In genomic region chr13:94505730-94506129, GRCh38 we compare ENCODE assay signal across 31 cellular contexts. TPM values are rescaled to one million over a fixed set of nuclear protein-coding genes. Genes with fewer than 3 reads are reported as not detected.
"Had no signal": no experiment of that assay in that cellular context is flagged by ENCODE, and none has a peak within 500 bp of the region (broad histone marks: within the 10 kb centered on the region; RNA-seq: fewer than 3 reads in every experiment).

No MANE protein-coding gene starts in this region.

- H3K27me3 ChIP-seq: neutrophil, pancreas, right lobe of liver, sigmoid colon, suprapubic skin, testis, tibial artery, transverse colon, upper lobe of right lung, uterus had no signal

- H3K9me3 ChIP-seq: neutrophil, pancreas, prostate gland, right lobe of liver, sigmoid colon, suprapubic skin, testis, tibial artery, transverse colon, upper lobe of right lung, uterus had no signal

- H3K4me3 ChIP-seq: pancreas, prostate gland, right lobe of liver, sigmoid colon, suprapubic skin, testis, tibial artery, transverse colon, upper lobe of right lung, uterus had no signal

- ATAC-seq: naive thymus-derived CD8-positive, alpha-beta T cell; natural killer cell treated with Interleukin-12 subunit alpha and Interleukin-12 subunit beta and Interleukin-15 and Interleukin-18, amount 100 ng/mL, for 72 hours; pancreas; right lobe of liver; stimulated activated memory B cell treated with anti-CD40 and anti-IgM and Interleukin-4, amounts not matched to agents 10 μg/mL and 1 μg/mL and 100 μg/mL, for 72 hours; stimulated activated naive CD8-positive, alpha-beta T cell treated with anti-CD3 and anti-CD28 coated beads, Interleukin-15, amount 100 ng/mL, for 72 hours; stimulated activated naive CD8-positive, alpha-beta T cell treated with anti-CD3 and anti-CD28 coated beads, Interleukin-15, Interleukin-2, amounts not matched to agents 100 U/mL and 50 U/mL, for 24 hours; upper lobe of right lung had no signal

- H3K27ac ChIP-seq: neutrophil, pancreas, prostate gland, right lobe of liver, sigmoid colon, suprapubic skin, testis, tibial artery, transverse colon, upper lobe of right lung, uterus had no signal

- H3K4me1 Mint-ChIP-seq: nephron progenitor cell; stimulated activated memory B cell treated with anti-CD40 and anti-IgM and Interleukin-4, amounts not matched to agents 10 μg/mL and 1 μg/mL and 100 μg/mL, for 72 hours had no signal

- H3K27ac Mint-ChIP-seq: natural killer cell treated with Interleukin-12 subunit alpha and Interleukin-12 subunit beta and Interleukin-15 and Interleukin-18, amount 100 ng/mL, for 72 hours; nephron progenitor cell; stimulated activated memory B cell treated with anti-CD40 and anti-IgM and Interleukin-4, amounts not matched to agents 10 μg/mL and 1 μg/mL and 100 μg/mL, for 72 hours; stimulated activated naive CD8-positive, alpha-beta T cell treated with anti-CD3 and anti-CD28 coated beads, Interleukin-15, amount 100 ng/mL, for 72 hours; type B pancreatic cell had no signal

- H3K4me3 Mint-ChIP-seq: naive thymus-derived CD8-positive, alpha-beta T cell; natural killer cell treated with Interleukin-12 subunit alpha and Interleukin-12 subunit beta and Interleukin-15 and Interleukin-18, amount 100 ng/mL, for 72 hours; nephron progenitor cell; neural crest cell; stimulated activated memory B cell treated with anti-CD40 and anti-IgM and Interleukin-4, amounts not matched to agents 10 μg/mL and 1 μg/mL and 100 μg/mL, for 72 hours; stimulated activated naive CD8-positive, alpha-beta T cell treated with anti-CD3 and anti-CD28 coated beads, Interleukin-15, amount 100 ng/mL, for 72 hours; type B pancreatic cell had no signal

- H3K9me3 Mint-ChIP-seq: nephron progenitor cell had no signal

- H3K4me1 ChIP-seq: pancreas, prostate gland, right lobe of liver, sigmoid colon, suprapubic skin, testis, tibial artery, transverse colon, upper lobe of right lung, uterus had no signal

- H3K36me3 Mint-ChIP-seq: natural killer cell treated with Interleukin-12 subunit alpha and Interleukin-12 subunit beta and Interleukin-15 and Interleukin-18, amount 100 ng/mL, for 72 hours; stimulated activated memory B cell treated with anti-CD40 and anti-IgM and Interleukin-4, amounts not matched to agents 10 μg/mL and 1 μg/mL and 100 μg/mL, for 72 hours; type B pancreatic cell had no signal

- H3K36me3 ChIP-seq: neutrophil, pancreas, prostate gland, right lobe of liver, sigmoid colon, suprapubic skin, tibial artery, transverse colon, upper lobe of right lung, uterus had no signal

- DNase-seq: naive thymus-derived CD8-positive, alpha-beta T cell; nephron progenitor cell; nucleus accumbens; pancreas; retina; right cardiac atrium; right lobe of liver; sigmoid colon; small intestine; stimulated activated CD4-positive, alpha-beta T cell treated with anti-CD3 and anti-CD28 coated beads, Interleukin-15, amount 100 ng/mL, for 24 hours; stimulated activated CD4-positive, alpha-beta T cell treated with anti-CD3 and anti-CD28 coated beads, Interleukin-4, amount 100 ng/mL, for 1 hour; stimulated activated CD4-positive, alpha-beta T cell treated with anti-CD3 and anti-CD28 coated beads, Interleukin-4, amount 100 ng/mL, for 4 hours; stimulated activated CD8-positive, alpha-beta memory T cell treated with anti-CD3 and anti-CD28 coated beads, Interleukin-4, amount 100 ng/mL, for 48 hours; stimulated activated naive CD4-positive, alpha-beta T cell; stimulated activated naive CD8-positive, alpha-beta T cell treated with anti-CD3 and anti-CD28 coated beads, Interleukin-15, amount 100 ng/mL, for 72 hours; stimulated activated naive CD8-positive, alpha-beta T cell treated with anti-CD3 and anti-CD28 coated beads, Interleukin-15, Interleukin-2, amounts not matched to agents 100 U/mL and 50 U/mL, for 24 hours; substantia nigra; testis; tibial artery; transverse colon; upper lobe of right lung; uterus had no signal

RNA-seq across cellular contexts. Expression of gene DCT, which starts 26.2 kb away (rescaled TPM):
- total RNA-seq: natural killer cell treated with Interleukin-12 subunit alpha and Interleukin-12 subunit beta and Interleukin-15 and Interleukin-18, amount 100 ng/mL, for 72 hours; osteocyte; pulmonary artery endothelial cell; transverse colon; upper lobe of right lung had no signal
